In the genomic region with DNA sequence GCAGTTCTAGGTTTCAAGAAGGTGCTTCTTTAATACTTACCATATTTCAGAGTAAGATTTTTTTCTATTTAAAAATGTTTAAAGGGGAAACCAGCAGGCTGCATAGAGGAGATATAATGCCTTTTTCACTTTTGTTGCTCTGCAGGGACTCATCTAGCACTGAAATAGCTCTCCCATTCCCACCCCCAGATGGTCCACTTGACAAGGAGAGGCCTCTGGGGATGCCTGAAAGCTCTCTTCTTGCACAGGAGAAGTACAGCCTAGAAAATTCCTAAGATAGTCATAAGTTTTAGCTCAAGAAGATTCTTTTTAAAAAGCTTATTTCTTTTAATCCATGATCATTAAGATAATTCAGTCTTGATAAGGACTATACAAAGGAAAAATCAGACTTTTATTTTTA, we compare ENCODE assay signal across 24 cellular contexts.
"Had no signal": no experiment of that assay in that cellular context is flagged by ENCODE, and none has a peak within 500 bp of the region (broad histone marks: within the 10 kb centered on the region; RNA-seq: fewer than 3 reads in every experiment).

No MANE protein-coding gene starts in this region.

- H3K36me3 ChIP-seq: left lung, pancreas, vagina had no signal

- H2AFZ ChIP-seq: neural progenitor cell had no signal

- H3K27ac ChIP-seq: body of pancreas, left lung, neural progenitor cell, pancreas, psoas muscle, skin epidermis, testis, vagina had no signal

- H3K9me3 ChIP-seq: body of pancreas, left lung, pancreas, psoas muscle, testis, vagina had no signal

- H3K4me1 ChIP-seq: body of pancreas, left lung, pancreas, psoas muscle, vagina had no signal

- H3K27me3 ChIP-seq: body of pancreas, dorsolateral prefrontal cortex, left lung, neural progenitor cell, pancreas, testis, vagina had no signal

- DNase-seq: activated CD4-positive, alpha-beta memory T cell treated with anti-CD3 and anti-CD28 coated beads, Interleukin-2, amount 10 ng/mL, durations not matched to agents 7 days and 5 days; activated CD4-positive, alpha-beta T cell treated with anti-CD3 and anti-CD28 coated beads, Interleukin-2, amount 10 ng/mL, durations not matched to agents 24 days and 14 days; activated effector memory CD4-positive, alpha-beta T cell treated with Interleukin-2 at 50 U/mL for 16 hours; activated naive CD4-positive, alpha-beta T cell treated with anti-CD3 and anti-CD28 coated beads, Interleukin-2, amount 10 ng/mL, durations not matched to agents 7 days and 5 days; activated T-cell treated with anti-CD3 and anti-CD28 coated beads, Interleukin-2, amount 50 U/mL, for 72 hours; body of pancreas; dorsolateral prefrontal cortex; effector memory CD8-positive, alpha-beta T cell; foreskin melanocyte; hippocampal formation; kidney glomerular epithelial cell; left lung; naive B cell; pancreas; psoas muscle; right cardiac atrium; stimulated activated CD4-positive, alpha-beta T cell treated with anti-CD3 and anti-CD28 coated beads, Interleukin-2, amount 100 ng/mL, for 24 hours; stimulated activated CD8-positive, alpha-beta memory T cell treated with anti-CD3 and anti-CD28 coated beads, Interleukin-4, amount 100 ng/mL, for 48 hours; stimulated activated naive B cell treated with anti-CD40 and anti-IgM and Interleukin-4, amounts not matched to agents 10 μg/mL and 1 μg/mL and 100 μg/mL, for 72 hours; testis had no signal

- H3K4me3 ChIP-seq: body of pancreas, dorsolateral prefrontal cortex, left lung, lung, neural progenitor cell, pancreas, psoas muscle, skin epidermis, testis, vagina had no signal

- H3K9ac ChIP-seq: neural progenitor cell had no signal

- H3K4me2 ChIP-seq: neural progenitor cell had no signal
